In genomic region chr2:169415233-169415748, GRCh38 we compare ENCODE assay signal across 1 cellular context.
TF ChIP-seq lines count a peak whose summit lies in the region.

No MANE protein-coding gene starts in this region.

TF ChIP-seq in K562, 482 proteins besides CTCF, POLR2A, EP300 and RAD21 (continued from another document and continues in another):
- TF ChIP-seq ZBTB49 (CRISPR knock-in tag; IDR thresholded peaks at IDR 0.05; ENCODE audit: borderline replicate concordance) (no peak), HLTF (IDR thresholded peaks at IDR 0.05) (no peak), IRF1 (CRISPR knock-in tag; IDR thresholded peaks at IDR 0.05; ENCODE audit: borderline replicate concordance) (no peak), GTF3C2 (IDR thresholded peaks at IDR 0.05; ENCODE audit: borderline replicate concordance, extremely low read depth, insufficient read length) (no peak), ATF1 (CRISPR knock-in tag; IDR thresholded peaks at IDR 0.05) (no peak), ATF1 (tag; IDR thresholded peaks at IDR 0.05) (peak; percentile 78), KLF6 (CRISPR knock-in tag; IDR thresholded peaks at IDR 0.05; ENCODE audit: borderline replicate concordance) (no peak), GATAD2B (IDR thresholded peaks at IDR 0.05; ENCODE audit: borderline replicate concordance) (0 out of 2 replicates have a peak, but pooled peaks have one; percentile 25), ELK3 (CRISPR knock-in tag; IDR thresholded peaks at IDR 0.05) (no peak), SRSF7 (optimal IDR thresholded peaks at IDR 0.05; ENCODE audit: low read depth, low read length) (no peak), HDAC8 (tag; IDR thresholded peaks at IDR 0.05) (no peak), KDM2B (CRISPR knock-in tag; IDR thresholded peaks at IDR 0.05) (no peak), TAF9B (IDR thresholded peaks at IDR 0.05; ENCODE audit: partially characterized antibody) (peak; percentile 20), DMBX1 (CRISPR knock-in tag; IDR thresholded peaks at IDR 0.05; ENCODE audit: borderline replicate concordance) (peak; percentile 82; the same call in 1 of the 2 replicates), CHD2 (IDR thresholded peaks at IDR 0.05; ENCODE audit: low read depth, low read length) (no peak), ZNF511 (CRISPR knock-in tag; IDR thresholded peaks at IDR 0.05) (no peak), NONO (IDR thresholded peaks at IDR 0.05; ENCODE audit: low read depth in 2 of 2, low read length in 1 of 2) (0 out of 4 replicates have a peak, but pooled peaks of 1 of the 2 experiments have one; percentile 15), MAFK (IDR thresholded peaks at IDR 0.05; ENCODE audit: low read length) (no peak), ZNF76 (CRISPR knock-in tag; IDR thresholded peaks at IDR 0.05; ENCODE audit: borderline replicate concordance) (no peak), ZNF764 (CRISPR knock-in tag; IDR thresholded peaks at IDR 0.05; ENCODE audit: low read depth) (no peak), ZNF274 (IDR thresholded peaks at IDR 0.05; ENCODE audit: borderline replicate concordance, low read depth, low read length) (peak; percentile 59; the same call in 1 of the 2 replicates), POLR2B (IDR thresholded peaks at IDR 0.05; ENCODE audit: low read depth, partially characterized antibody) (no peak), FOS (IDR thresholded peaks at IDR 0.05; ENCODE audit: extremely low read depth, insufficient read length) (no peak), PHF20 (IDR thresholded peaks at IDR 0.05; ENCODE audit: partially characterized antibody) (no peak), PRMT5 (CRISPR knock-in tag; IDR thresholded peaks at IDR 0.05) (no peak), HMG20B (CRISPR knock-in tag; IDR thresholded peaks at IDR 0.05) (no peak), ELF2 (CRISPR knock-in tag; IDR thresholded peaks at IDR 0.05) (no peak), NR4A1 (CRISPR knock-in tag; IDR thresholded peaks at IDR 0.05) (no peak), NR4A1 (tag; IDR thresholded peaks at IDR 0.05) (peak; percentile 81; the same call in 1 of the 2 replicates), ZNF436 (CRISPR knock-in tag; IDR thresholded peaks at IDR 0.05) (no peak), ZHX1 (conservative IDR thresholded peaks at IDR 0.05; ENCODE audit: low read length) (no peak), HNRNPK (IDR thresholded peaks at IDR 0.05; ENCODE audit: low read depth, low read length, poor library complexity, severe bottlenecking) (no peak), PURB (CRISPR knock-in tag; IDR thresholded peaks at IDR 0.05; ENCODE audit: low read depth) (no peak), JUNB (CRISPR knock-in tag; conservative IDR thresholded peaks at IDR 0.05) (no peak), GABPA (tag; conservative IDR thresholded peaks at IDR 0.05; ENCODE audit: low read depth) (no peak), CHD1 (IDR thresholded peaks at IDR 0.05; ENCODE audit: low read length) (no peak), CEBPB (tag; IDR thresholded peaks at IDR 0.05) (no peak), DACH1 (IDR thresholded peaks at IDR 0.05; ENCODE audit: partially characterized antibody) (no peak), CAMTA2 (CRISPR knock-in tag; conservative IDR thresholded peaks at IDR 0.05) (no peak), ZNF134 (CRISPR knock-in tag; conservative IDR thresholded peaks at IDR 0.05) (no peak), ZNF551 (CRISPR knock-in tag; IDR thresholded peaks at IDR 0.05) (no peak), ZNF655 (CRISPR knock-in tag; IDR thresholded peaks at IDR 0.05) (no peak), SMARCB1 (IDR thresholded peaks at IDR 0.05; ENCODE audit: insufficient read length, low read depth) (peak; percentile 89), HCFC1 (IDR thresholded peaks at IDR 0.05; ENCODE audit: low read depth, low read length) (no peak), NUFIP1 (IDR thresholded peaks at IDR 0.05; ENCODE audit: partially characterized antibody) (no peak), PHB2 (IDR thresholded peaks at IDR 0.05; ENCODE audit: low read depth) (peak; percentile 77), POLR2AphosphoS2 (IDR thresholded peaks at IDR 0.05; ENCODE audit: low read length) (no peak), HINFP (tag; conservative IDR thresholded peaks at IDR 0.05; ENCODE audit: low read depth) (0 out of 2 replicates have a peak, but pooled peaks have one; percentile 52), ETV6 (IDR thresholded peaks at IDR 0.05; ENCODE audit: borderline replicate concordance in 1 of 2, low read depth in 2 of 2, low read length in 1 of 2) (no peak), ETV6 (CRISPR knock-in tag; IDR thresholded peaks at IDR 0.05; ENCODE audit: borderline replicate concordance) (no peak), SP1 (CRISPR knock-in tag; IDR thresholded peaks at IDR 0.05) (peak; percentile 73; the same call in 1 of the 2 replicates), TEAD4 (IDR thresholded peaks at IDR 0.05; ENCODE audit: low read length) (peak; percentile 98), TEAD4 (CRISPR knock-in tag; IDR thresholded peaks at IDR 0.05; ENCODE audit: borderline replicate concordance) (no peak), REST (CRISPR knock-in tag; IDR thresholded peaks at IDR 0.05; ENCODE audit: low read depth) (no peak), RBM14 (IDR thresholded peaks at IDR 0.05; ENCODE audit: borderline replicate concordance, insufficient read depth, low read depth, low read length) (no peak), ZFP36 (IDR thresholded peaks at IDR 0.05; ENCODE audit: low read depth, low read length, partially characterized antibody) (no peak), TGIF2 (CRISPR knock-in tag; IDR thresholded peaks at IDR 0.05) (no peak)
